ENCODE assay signal across 19 cellular contexts in genomic region chr11:61536676-61537270, GRCh38. TPM values are rescaled to one million over a fixed set of nuclear protein-coding genes. Genes with fewer than 3 reads are reported as not detected.
DNase-seq lines count a peak whose midpoint lies in the region; ATAC-seq, FAIRE-seq and TF ChIP-seq lines count a peak whose summit lies in the region.
"Had no signal": no experiment of that assay in that cellular context is flagged by ENCODE, and none has a peak within 500 bp of the region (broad histone marks: within the 10 kb centered on the region; RNA-seq: fewer than 3 reads in every experiment).

No MANE protein-coding gene starts in this region.

- in situ Hi-C loops in HepG2 (cut with HindIII; ENCODE audit: extremely low pct_ligation_motif_present, low pct_unique_long_range_greater_than_20kb), result no loop called here

- POLR2A ChIA-PET in HepG2 (lab: Yijun Ruan, JAX), result no interaction called here
- POLR2A ChIA-PET in SK-N-SH (lab: Yijun Ruan, JAX), result interaction anchor here (0.6 to 1.2 kb wide), 4 partner anchors 17 to 431 kb away, joined by 3 to 4 read pairs (median 4); no protein-coding TSS in a partner anchor

- no peaks in the 10 kb centered on the region for H3K9me3 ChIP-seq in HepG2 (ENCODE audit: low read length)
- no peaks in the 10 kb centered on the region for H3K9me3 ChIP-seq in right lobe of liver
- no peaks in the 10 kb centered on the region for H3K9me3 ChIP-seq in SK-N-SH
- H3K9me3 ChIP-seq: BLaER1 had no signal

- TF ChIP-seq POLR2A in HepG2 (IDR thresholded peaks at IDR 0.05; ENCODE audit: insufficient read depth in 1 of 2, low read depth in 2 of 2, low read length in 2 of 2) (no peak), right lobe of liver (IDR thresholded peaks at IDR 0.05) (no peak)

- ATAC-seq in HepG2, result peak; percentile 69
- no peak for ATAC-seq in right lobe of liver
- ATAC-seq in GM21423 (IDR thresholded peaks at IDR 0.05; ENCODE audit: unreplicated experiment), result no peak

- H3F3A ChIP-seq in SK-N-SH (replicated peaks; ENCODE audit: insufficient read depth), result no peaks in the 10 kb centered on the region

- no peak overlapping the region for H3K9ac ChIP-seq in HepG2 (ENCODE audit: insufficient read depth, low read depth, low read length)
- H3K9ac ChIP-seq in SK-N-SH, result no peak overlapping the region
- H3K9ac ChIP-seq: BLaER1 had no signal

- no peak overlapping the region for H3K27ac ChIP-seq in HepG2 (ENCODE audit: extremely low read length, insufficient read depth, low read length)
- no peak overlapping the region for H3K27ac ChIP-seq in right lobe of liver
- peak overlapping the region in 1 of 2 experiments; percentile 94; a peak in 2 of 4 replicates for H3K27ac ChIP-seq in SK-N-SH (ENCODE audit: low read depth in 2 of 2, low read length in 1 of 2)
- H3K27ac ChIP-seq: BLaER1, RWPE1 had no signal

- H4K20me1 ChIP-seq in HepG2 (ENCODE audit: insufficient read depth, low read length) (no peaks in the 10 kb centered on the region), SK-N-SH (ENCODE audit: insufficient read depth) (no peaks in the 10 kb centered on the region)
- H4K20me1 ChIP-seq: BLaER1 had no signal

- H3K36me3 ChIP-seq in HepG2 (replicated peaks in 1 of 2; ENCODE audit: control insufficient read depth in 1 of 2, insufficient read depth in 2 of 2, low read length in 2 of 2) (no peaks in the 10 kb centered on the region), right lobe of liver (no peaks in the 10 kb centered on the region), SK-N-SH (replicated peaks in 1 of 2; ENCODE audit: control insufficient read depth in 1 of 2, insufficient read depth in 2 of 2, low read length in 1 of 2) (no peaks in the 10 kb centered on the region)
- H3K36me3 ChIP-seq: BLaER1 had no signal

- no peak overlapping the region for H3K4me3 Mint-ChIP-seq in activated T-helper 2 cell treated with anti-CD3 and anti-CD28 coated beads, Interferon-gamma antibody, Interleukin-2, Interleukin-4, amounts not matched to agents 10 μg/mL and 5 μg/mL and 100 μg/mL, durations not matched to agents 14 hours and 24 hours and 36 hours (ENCODE audit: low read depth)
- H3K4me3 Mint-ChIP-seq: CD4-positive, alpha-beta memory T cell had no signal

- H3K9me3 Mint-ChIP-seq in activated T-helper 2 cell treated with anti-CD3 and anti-CD28 coated beads, Interferon-gamma antibody, Interleukin-2, Interleukin-4, amounts not matched to agents 10 μg/mL and 5 μg/mL and 100 μg/mL, durations not matched to agents 14 hours and 24 hours and 36 hours, result no peaks in the 10 kb centered on the region
- H3K9me3 Mint-ChIP-seq: CD4-positive, alpha-beta memory T cell had no signal

- H3K4me3 ChIP-seq in HepG2 (replicated peaks in 1 of 3; ENCODE audit: insufficient read depth in 1 of 3, low read depth in 2 of 3, low read length in 3 of 3), result no peak overlapping the region
- no peak overlapping the region for H3K4me3 ChIP-seq in right lobe of liver
- H3K4me3 ChIP-seq in SK-N-SH (ENCODE audit: low read depth in 2 of 2, low read length in 1 of 2), result no peak overlapping the region
- H3K4me3 ChIP-seq: BLaER1 had no signal

- intact Hi-C loops in HepG2 (cut with micrococcal nuclease; ENCODE audit: unreplicated experiment) (no loop called here), right lobe of liver (cut with DNase I) (loop anchor here in 1 of 2 donors (10.0 kb wide), 1 partner anchor 88 kb away; no protein-coding TSS in a partner anchor)
- intact Hi-C loops in activated T-helper 2 cell treated with anti-CD3 and anti-CD28 coated beads, Interferon-gamma antibody, Interleukin-2, Interleukin-4, amounts not matched to agents 10 μg/mL and 5 μg/mL and 100 μg/mL, durations not matched to agents 14 hours and 24 hours and 36 hours (cut with micrococcal nuclease), result no loop called here

- no peaks in the 10 kb centered on the region for H3K9me2 ChIP-seq in SK-N-SH

- H3K4me1 Mint-ChIP-seq in activated T-helper 2 cell treated with anti-CD3 and anti-CD28 coated beads, Interferon-gamma antibody, Interleukin-2, Interleukin-4, amounts not matched to agents 10 μg/mL and 5 μg/mL and 100 μg/mL, durations not matched to agents 14 hours and 24 hours and 36 hours (ENCODE audit: low read depth), result no peaks in the 10 kb centered on the region

- CTCF ChIA-PET in HepG2 (lab: Yijun Ruan, JAX; ENCODE audit: low intra/inter-chr PET ratio, low total read pairs) (no interaction called here), SK-N-SH (lab: Yijun Ruan, JAX) (interaction anchor here (0.8 to 33.4 kb wide), 14 partner anchors 9 to 101 kb away, joined by 3 to 670 read pairs (median 4); partner anchors contain the start of gene LRRC10B)

- no peaks in the 10 kb centered on the region for H3K36me3 Mint-ChIP-seq in activated T-helper 2 cell treated with anti-CD3 and anti-CD28 coated beads, Interferon-gamma antibody, Interleukin-2, Interleukin-4, amounts not matched to agents 10 μg/mL and 5 μg/mL and 100 μg/mL, durations not matched to agents 14 hours and 24 hours and 36 hours (ENCODE audit: low read depth)
- H3K36me3 Mint-ChIP-seq: CD4-positive, alpha-beta memory T cell had no signal

- H3K79me2 ChIP-seq in HepG2 (ENCODE audit: insufficient read depth, low read length) (no peaks in the 10 kb centered on the region), SK-N-SH (ENCODE audit: insufficient read depth) (no peaks in the 10 kb centered on the region)

- TF ChIP-seq CTCF in HepG2 (CRISPR knock-in tag; IDR thresholded peaks at IDR 0.05) (no peak), right lobe of liver (IDR thresholded peaks at IDR 0.05) (no peak), SK-N-SH (IDR thresholded peaks at IDR 0.05) (no peak)

- WGBS in HepG2 (ENCODE audit: low lambda C conversion rate), result 33% methylated on average over 2 of the region's 2 CpGs
- 50% methylated on average over 1 of the region's 2 CpGs for WGBS in right lobe of liver (ENCODE audit: insufficient coverage, low coverage, low lambda C conversion rate, missing lambda C conversion rate)
- WGBS in SK-N-SH (ENCODE audit: low lambda C conversion rate), result 11% methylated on average over 1 of the region's 2 CpGs

- FAIRE-seq in HepG2 (lab: Jason Lieb, UNC), result no peak
- FAIRE-seq: A204.1 had no signal

- peaks cover 22% of the 10 kb centered on the region for H3K4me1 ChIP-seq in HepG2 (ENCODE audit: insufficient read depth, low read length)
- H3K4me1 ChIP-seq in right lobe of liver, result peaks cover 0 to 14% (median 6%) of the 10 kb centered on the region in 4 donors
- H3K4me1 ChIP-seq in SK-N-SH (ENCODE audit: control insufficient read depth in 1 of 2, insufficient read depth in 2 of 2, low read depth in 1 of 2, low read length in 1 of 2), result peaks cover 0 to 91% of the 10 kb centered on the region in 2 experiments; a peak in 1 of 4 replicates

- TF ChIP-seq EP300 in HepG2 (IDR thresholded peaks at IDR 0.05; ENCODE audit: low read depth in 2 of 2, low read length in 2 of 2), result no peak
- no peak for TF ChIP-seq EP300 in HepG2 (CRISPR knock-in tag; IDR thresholded peaks at IDR 0.05; ENCODE audit: borderline replicate concordance)
- peak in 1 of 2 experiments; percentile 91; a peak in 2 of 4 replicates for TF ChIP-seq EP300 in SK-N-SH (IDR thresholded peaks at IDR 0.05; ENCODE audit: borderline replicate concordance in 1 of 2, low read depth in 1 of 2, low read length in 1 of 2)

- peak; percentile 15 for DNase-seq in HepG2 (ENCODE audit: low spot score)
- DNase-seq in right lobe of liver, result no peak
- peak; percentile 88 for DNase-seq in SK-N-SH
- peak; percentile 37 for DNase-seq in iPS-NIHi7 (ENCODE audit: extremely low spot score)
- no peak for DNase-seq in NCI-H1930 (lab: John Stamatoyannopoulos, UW)
- no peak for DNase-seq in activated T-helper 2 cell treated with anti-CD3 and anti-CD28 coated beads, Interferon-gamma antibody, Interleukin-2, Interleukin-4, amounts not matched to agents 10 μg/mL and 5 μg/mL and 100 μg/mL, durations not matched to agents 14 hours and 24 hours and 36 hours (ENCODE audit: low spot score)
- DNase-seq in NCI-H524 treated with DMSO at 0.1 percent for 48 hours (lab: John Stamatoyannopoulos, UW), result no peak
- DNase-seq: CD4-positive, alpha-beta memory T cell; DMS79; KG1; NCI-H1105 treated with DMSO at 0.1 percent for 48 hours; NCI-H1694; NCI-H2107; NCI-H2227 treated with DMSO at 0.1 percent for 48 hours; NCI-H510A treated with DMSO at 0.1 percent for 48 hours had no signal

- H3K27me3 ChIP-seq in HepG2 (ENCODE audit: control insufficient read depth in 1 of 2, insufficient read depth in 2 of 2, low read length in 2 of 2), result peaks cover 0 to 3% of the 10 kb centered on the region in 2 experiments; a peak in 2 of 5 replicates
- H3K27me3 ChIP-seq in right lobe of liver, result no peaks in the 10 kb centered on the region
- no peaks in the 10 kb centered on the region for H3K27me3 ChIP-seq in SK-N-SH (ENCODE audit: insufficient read depth)
- H3K27me3 ChIP-seq: BLaER1 had no signal

- no TSS peak for BruUV-seq in HepG2 (replicated peaks; lab: Mats Ljungman, UMichigan)

- H3K27ac Mint-ChIP-seq in activated T-helper 2 cell treated with anti-CD3 and anti-CD28 coated beads, Interferon-gamma antibody, Interleukin-2, Interleukin-4, amounts not matched to agents 10 μg/mL and 5 μg/mL and 100 μg/mL, durations not matched to agents 14 hours and 24 hours and 36 hours, result no peak overlapping the region
- H3K27ac Mint-ChIP-seq: CD4-positive, alpha-beta memory T cell had no signal

- TF ChIP-seq RAD21 in HepG2 (CRISPR knock-in tag; IDR thresholded peaks at IDR 0.05) (no peak), SK-N-SH (IDR thresholded peaks at IDR 0.05; ENCODE audit: low read length) (no peak)

- H3K27me3 Mint-ChIP-seq in activated T-helper 2 cell treated with anti-CD3 and anti-CD28 coated beads, Interferon-gamma antibody, Interleukin-2, Interleukin-4, amounts not matched to agents 10 μg/mL and 5 μg/mL and 100 μg/mL, durations not matched to agents 14 hours and 24 hours and 36 hours (ENCODE audit: low read depth), result peaks cover 8% of the 10 kb centered on the region

- no peak overlapping the region for H3K4me2 ChIP-seq in HepG2 (ENCODE audit: low read depth, low read length)
- H3K4me2 ChIP-seq in SK-N-SH, result no peak overlapping the region
- H3K4me2 ChIP-seq: BLaER1 had no signal

- H2AFZ ChIP-seq in HepG2 (ENCODE audit: low read length) (no peak overlapping the region), SK-N-SH (ENCODE audit: low read depth) (no peak overlapping the region)

RNA-seq across cellular contexts. Expression of gene LRRC10B, which starts 28.2 kb away (rescaled TPM):
- total RNA-seq in HepG2 (2016; rRNA removed; fragmentation: Illumina TruSeq; extraction: Trizol), result not detected in 2 replicates
- not detected in 2 replicates for total RNA-seq in HepG2 (2016; cell fraction: cytosol; rRNA removed; fragmentation: Illumina TruSeq; extraction: Trizol; ENCODE audit: low read depth)
- total RNA-seq in HepG2 (2016; cell fraction: insoluble cytoplasmic fraction; rRNA removed; fragmentation: Illumina TruSeq; extraction: Trizol), result not detected in 2 replicates
- total RNA-seq in HepG2 (2016; cell fraction: membrane; rRNA removed; fragmentation: Illumina TruSeq; extraction: Trizol), result not detected in 2 replicates
- not detected in 2 replicates for total RNA-seq in HepG2 (2016; cell fraction: nucleus; rRNA removed; fragmentation: Illumina TruSeq; extraction: Trizol)
- polyA plus RNA-seq in HepG2 (2011; rRNA removed), result not detected in 2 replicates
- polyA plus RNA-seq in HepG2 (2011; cell fraction: cytosol; rRNA removed), result not detected in 2 replicates
- polyA plus RNA-seq in HepG2 (2011; cell fraction: nucleus; rRNA removed), result not detected in 2 replicates
- not detected in 2 replicates for polyA plus RNA-seq in HepG2 (2012)
- not detected in 2 replicates for polyA plus RNA-seq in HepG2 (2016; cell fraction: cytosol; fragmentation: Illumina TruSeq; extraction: Trizol; ENCODE audit: low read depth)
- polyA plus RNA-seq in HepG2 (2016; cell fraction: insoluble cytoplasmic fraction; fragmentation: Illumina TruSeq; extraction: Trizol; ENCODE audit: low read depth), result not detected in 2 replicates
- polyA plus RNA-seq in HepG2 (2016; cell fraction: membrane; fragmentation: Illumina TruSeq; extraction: Trizol; ENCODE audit: low read depth), result not detected in 2 replicates
- polyA plus RNA-seq in HepG2 (2016; cell fraction: nucleus; fragmentation: Illumina TruSeq; extraction: Trizol; ENCODE audit: insufficient read depth, low read depth), result not detected in 2 replicates
- not detected in 2 replicates for polyA minus RNA-seq in HepG2 (2011; rRNA and poly(A)+ RNA removed; ENCODE audit: low replicate concordance)
- polyA minus RNA-seq in HepG2 (2011; cell fraction: cytosol; rRNA and poly(A)+ RNA removed), result not detected in 2 replicates
- not detected in 2 replicates for polyA minus RNA-seq in HepG2 (2011; cell fraction: nucleus; rRNA and poly(A)+ RNA removed)
- total RNA-seq in right lobe of liver, result not detected
- polyA plus RNA-seq in SK-N-SH (2012; rRNA removed), result 0.11 TPM in 1 of 2 replicates, not detected in the other
- polyA plus RNA-seq in SK-N-SH (2012; cell fraction: cytosol; rRNA removed), result 0.03 and 0.12 TPM in 2 replicates
- 0.02 and 0.08 TPM in 2 replicates for polyA plus RNA-seq in SK-N-SH (2012; cell fraction: nucleus; rRNA removed)
- 0.07 and 0.11 TPM in 2 replicates for total RNA-seq in activated T-helper 2 cell treated with anti-CD3 and anti-CD28 coated beads, Interferon-gamma antibody, Interleukin-2, Interleukin-4, amounts not matched to agents 10 μg/mL and 5 μg/mL and 100 μg/mL, durations not matched to agents 14 hours and 24 hours and 36 hours
- total RNA-seq: CD4-positive, alpha-beta memory T cell had no signal
- polyA plus RNA-seq: CD4-positive, alpha-beta memory T cell had no signal

RNA-seq across cellular contexts. Expression of gene SYT7, which starts 44.1 kb away (rescaled TPM):
- total RNA-seq in HepG2 (2016; rRNA removed; fragmentation: Illumina TruSeq; extraction: Trizol) (0.81 and 1.4 TPM in 2 replicates), right lobe of liver (10 to 100 TPM; 13.1 to 70.8 (median 31.6) TPM)
- total RNA-seq in HepG2 (2016; cell fraction: cytosol; rRNA removed; fragmentation: Illumina TruSeq; extraction: Trizol; ENCODE audit: low read depth), result 1.2 and 2.8 TPM in 2 replicates
- 1.6 TPM in 2 replicates for total RNA-seq in HepG2 (2016; cell fraction: insoluble cytoplasmic fraction; rRNA removed; fragmentation: Illumina TruSeq; extraction: Trizol)
- total RNA-seq in HepG2 (2016; cell fraction: membrane; rRNA removed; fragmentation: Illumina TruSeq; extraction: Trizol), result 2.9 and 3.9 TPM in 2 replicates
- 1.2 and 1.9 TPM in 2 replicates for total RNA-seq in HepG2 (2016; cell fraction: nucleus; rRNA removed; fragmentation: Illumina TruSeq; extraction: Trizol)
- polyA plus RNA-seq in HepG2 (2011; rRNA removed) (4.4 and 6.2 TPM in 2 replicates), SK-N-SH (2012; rRNA removed) (1.1 and 1.4 TPM in 2 replicates)
- polyA plus RNA-seq in HepG2 (2011; cell fraction: cytosol; rRNA removed), result 3.5 and 4.0 TPM in 2 replicates
- 13.8 and 15.6 TPM in 2 replicates for polyA plus RNA-seq in HepG2 (2011; cell fraction: nucleus; rRNA removed)
- 8.2 and 9.2 TPM in 2 replicates for polyA plus RNA-seq in HepG2 (2012)
- polyA plus RNA-seq in HepG2 (2016; cell fraction: cytosol; fragmentation: Illumina TruSeq; extraction: Trizol; ENCODE audit: low read depth), result 2.3 and 2.9 TPM in 2 replicates
- 2.0 and 2.2 TPM in 2 replicates for polyA plus RNA-seq in HepG2 (2016; cell fraction: insoluble cytoplasmic fraction; fragmentation: Illumina TruSeq; extraction: Trizol; ENCODE audit: low read depth)
- polyA plus RNA-seq in HepG2 (2016; cell fraction: membrane; fragmentation: Illumina TruSeq; extraction: Trizol; ENCODE audit: low read depth), result 3.2 and 3.7 TPM in 2 replicates
- 3.0 and 3.7 TPM in 2 replicates for polyA plus RNA-seq in HepG2 (2016; cell fraction: nucleus; fragmentation: Illumina TruSeq; extraction: Trizol; ENCODE audit: insufficient read depth, low read depth)
- polyA minus RNA-seq in HepG2 (2011; rRNA and poly(A)+ RNA removed; ENCODE audit: low replicate concordance), result 2.1 and 7.7 TPM in 2 replicates
- 2.9 and 7.2 TPM in 2 replicates for polyA minus RNA-seq in HepG2 (2011; cell fraction: cytosol; rRNA and poly(A)+ RNA removed)
- 1.7 and 2.9 TPM in 2 replicates for polyA minus RNA-seq in HepG2 (2011; cell fraction: nucleus; rRNA and poly(A)+ RNA removed)
- 1.5 and 3.4 TPM in 2 replicates for polyA plus RNA-seq in SK-N-SH (2012; cell fraction: cytosol; rRNA removed)
- 1.9 and 3.2 TPM in 2 replicates for polyA plus RNA-seq in SK-N-SH (2012; cell fraction: nucleus; rRNA removed)
- total RNA-seq in activated T-helper 2 cell treated with anti-CD3 and anti-CD28 coated beads, Interferon-gamma antibody, Interleukin-2, Interleukin-4, amounts not matched to agents 10 μg/mL and 5 μg/mL and 100 μg/mL, durations not matched to agents 14 hours and 24 hours and 36 hours, result 0.09 and 0.30 TPM in 2 replicates
- total RNA-seq: CD4-positive, alpha-beta memory T cell had no signal
- polyA plus RNA-seq: CD4-positive, alpha-beta memory T cell had no signal

Comparison
In these comparisons a context has a peak if more than half of its experiments do, and no peak if none do; other contexts are left out.
1. DNase-seq: peak in HepG2 (single experiment), SK-N-SH (single experiment) and iPS-NIHi7 (single experiment); none in right lobe of liver (0 of 3), NCI-H1930 (0 of 2), activated T-helper 2 cell treated with anti-CD3 and anti-CD28 coated beads, Interferon-gamma antibody, Interleukin-2, Interleukin-4, amounts not matched to agents 10 μg/mL and 5 μg/mL and 100 μg/mL, durations not matched to agents 14 hours and 24 hours and 36 hours (single experiment) and NCI-H524 treated with DMSO at 0.1 percent for 48 hours (single experiment).
2. Of the 25 proteins assayed by ChIP-seq in both HepG2 and SK-N-SH: peak only in HepG2: none; only in SK-N-SH: CHD2, FOXJ3, MXI1 and TCF12; in both: none; in neither: 20; mixed calls (peak in some experiments, not most) for 1.